In genomic region chr16:86367291-86368072, GRCh38 we compare ENCODE assay signal across 17 cellular contexts.
"Had no signal": no experiment of that assay in that cellular context is flagged by ENCODE, and none has a peak within 500 bp of the region (broad histone marks: within the 10 kb centered on the region; RNA-seq: fewer than 3 reads in every experiment).

No MANE protein-coding gene starts in this region.

- H3K36me3 Mint-ChIP-seq: activated naive CD4-positive, alpha-beta T cell treated with anti-CD3 and anti-CD28 coated beads, Interleukin-2, amount 50 U/mL, for 72 hours; natural killer cell had no signal

- H3K27me3 ChIP-seq: ovary, uterus had no signal

- H3K4me3 Mint-ChIP-seq: natural killer cell; stimulated activated naive B cell treated with anti-CD40 and anti-IgM and Interleukin-4, amounts not matched to agents 10 μg/mL and 1 μg/mL and 100 μg/mL, for 72 hours had no signal

- H3K9me3 ChIP-seq: ovary, tibial artery, uterus had no signal

- H3K9me3 Mint-ChIP-seq: natural killer cell had no signal

- H3K36me3 ChIP-seq: ovary, tibial artery, uterus, WERI-Rb-1 had no signal

- H3K4me1 ChIP-seq: tibial artery, uterus had no signal

- ATAC-seq: activated naive CD4-positive, alpha-beta T cell treated with anti-CD3 and anti-CD28 coated beads, Interleukin-2, amount 50 U/mL, for 72 hours; left cardiac atrium; natural killer cell; sciatic nerve; stimulated activated naive B cell treated with anti-CD40 and anti-IgM and Interleukin-4, amounts not matched to agents 10 μg/mL and 1 μg/mL and 100 μg/mL, for 72 hours had no signal

- DNase-seq: activated CD4-positive, alpha-beta T cell treated with anti-CD3 and anti-CD28 coated beads for 1 hour; activated gamma-delta T cell treated with Interleukin-2 at 50 U/mL for 16 hours; cerebellar nuclear complex; cortex of kidney; erythroblast; hippocampal formation; left cardiac atrium; mesendoderm; natural killer cell; ovary; stimulated activated naive B cell treated with anti-CD40 and anti-IgM and Interleukin-4, amounts not matched to agents 10 μg/mL and 1 μg/mL and 100 μg/mL, for 72 hours; substantia nigra; tibial artery; uterus; WERI-Rb-1 had no signal

- H3K27ac ChIP-seq: ovary, tibial artery, uterus, WERI-Rb-1 had no signal

- H3K27ac Mint-ChIP-seq: activated naive CD4-positive, alpha-beta T cell treated with anti-CD3 and anti-CD28 coated beads, Interleukin-2, amount 50 U/mL, for 72 hours; natural killer cell; stimulated activated naive B cell treated with anti-CD40 and anti-IgM and Interleukin-4, amounts not matched to agents 10 μg/mL and 1 μg/mL and 100 μg/mL, for 72 hours had no signal

- H3K4me1 Mint-ChIP-seq: natural killer cell; stimulated activated naive B cell treated with anti-CD40 and anti-IgM and Interleukin-4, amounts not matched to agents 10 μg/mL and 1 μg/mL and 100 μg/mL, for 72 hours had no signal

- H3K4me3 ChIP-seq: ovary, tibial artery, uterus had no signal
